In the genomic region with DNA sequence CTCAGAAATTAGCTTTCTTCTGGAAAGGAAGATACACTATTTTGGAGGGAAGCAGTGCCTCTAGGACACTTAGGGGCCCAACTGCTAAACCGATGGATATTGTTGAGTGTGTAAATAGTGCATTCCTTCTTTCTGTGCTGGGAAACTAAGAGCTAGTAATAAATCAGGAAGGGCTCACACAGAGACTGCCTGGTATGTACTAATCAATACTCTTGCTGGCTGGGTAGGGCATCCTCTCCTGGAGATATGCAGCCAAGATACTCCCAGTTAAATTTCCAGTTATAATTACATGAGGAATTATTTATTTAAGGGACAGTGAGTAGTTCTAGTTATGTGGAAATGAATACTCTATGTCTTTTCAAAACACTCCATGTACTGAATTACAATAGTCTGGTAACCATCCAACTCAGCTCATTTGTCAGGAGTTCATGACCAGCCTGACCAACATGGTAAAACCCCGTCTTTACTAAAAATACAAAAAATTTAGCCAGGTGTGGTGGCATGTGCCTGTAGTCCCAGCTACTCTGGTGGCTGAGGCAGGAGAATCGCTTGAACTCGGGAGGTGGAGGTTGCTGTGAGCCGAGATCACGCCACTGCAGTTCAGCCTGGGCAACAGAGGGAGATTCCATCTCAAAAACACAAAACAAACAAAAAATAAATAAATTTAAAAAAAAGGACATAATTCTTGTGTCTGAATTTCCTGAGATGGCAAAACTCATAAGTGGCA, we compare ENCODE assay signal across 12 cellular contexts.
A peak's percentile ranks its signal among the peaks of the same experiment; 100 is the strongest.
DNase-seq lines count a peak whose midpoint lies in the region; ATAC-seq and TF ChIP-seq lines count a peak whose summit lies in the region.
"Had no signal": no experiment of that assay in that cellular context is flagged by ENCODE, and none has a peak within 500 bp of the region (broad histone marks: within the 10 kb centered on the region; RNA-seq: fewer than 3 reads in every experiment).

No MANE protein-coding gene starts in this region.

- H3K36me3 ChIP-seq in breast epithelium (no peaks in the 10 kb centered on the region), MG63 (no peaks in the 10 kb centered on the region)
- H3K36me3 ChIP-seq: spleen had no signal

- no peak overlapping the region for H3K4me3 Mint-ChIP-seq in MCF 10A (ENCODE audit: unreplicated experiment)
- H3K4me3 Mint-ChIP-seq in activated CD8-positive, alpha-beta T cell treated with anti-CD3 and anti-CD28 coated beads, Interleukin-2, amount 10 ng/mL, durations not matched to agents 7 days and 5 days: peak overlapping the region; percentile 68
- H3K4me3 Mint-ChIP-seq in stimulated activated naive CD8-positive, alpha-beta T cell treated with anti-CD3 and anti-CD28 coated beads, Interleukin-15, amount 100 ng/mL, for 72 hours: peak overlapping the region; percentile 61

- POLR2A ChIA-PET in MCF 10A (lab: Yijun Ruan, JAX): interaction anchor here (0.6 to 10.8 kb wide), 27 partner anchors 9 to 1786 kb away, joined by 3 to 690 read pairs (median 13); a partner anchor contains a TSS
- POLR2A ChIA-PET in activated CD8-positive, alpha-beta T cell treated with anti-CD3 and anti-CD28 coated beads, Interleukin-2, amount 10 ng/mL, durations not matched to agents 7 days and 5 days (lab: Charles Lee): interaction anchor here (1.1 to 11.2 kb wide), 20 partner anchors 9 to 1787 kb away, joined by 4 to 1287 read pairs (median 91); a partner anchor contains a TSS

- no peaks in the 10 kb centered on the region for H3K4me1 ChIP-seq in breast epithelium

- H3K27me3 ChIP-seq in breast epithelium (no peaks in the 10 kb centered on the region), MG63 (no peaks in the 10 kb centered on the region)

- no peak for ATAC-seq in activated CD8-positive, alpha-beta T cell treated with anti-CD3 and anti-CD28 coated beads, Interleukin-2, amount 10 ng/mL, durations not matched to agents 7 days and 5 days
- ATAC-seq in stimulated activated naive CD8-positive, alpha-beta T cell treated with anti-CD3 and anti-CD28 coated beads, Interleukin-15, amount 100 ng/mL, for 72 hours: no peak
- no peak for ATAC-seq in HG03159 (IDR thresholded peaks at IDR 0.05; ENCODE audit: unreplicated experiment)
- ATAC-seq: activated CD4-positive, CD25-positive, alpha-beta regulatory T cell treated with anti-CD3 and anti-CD28 coated beads, Interleukin-2, amount 50 U/mL, for 24 hours had no signal

- H3K27me3 Mint-ChIP-seq in MCF 10A (ENCODE audit: insufficient read depth, unreplicated experiment): no peaks in the 10 kb centered on the region
- peaks cover 2% of the 10 kb centered on the region for H3K27me3 Mint-ChIP-seq in activated CD8-positive, alpha-beta T cell treated with anti-CD3 and anti-CD28 coated beads, Interleukin-2, amount 10 ng/mL, durations not matched to agents 7 days and 5 days (ENCODE audit: low read depth)
- no peaks in the 10 kb centered on the region for H3K27me3 Mint-ChIP-seq in stimulated activated naive CD8-positive, alpha-beta T cell treated with anti-CD3 and anti-CD28 coated beads, Interleukin-15, amount 100 ng/mL, for 72 hours
- H3K27me3 Mint-ChIP-seq: CD4-positive, alpha-beta T cell had no signal

- no peak for TF ChIP-seq CTCF in MCF 10A (IDR thresholded peaks at IDR 0.05; ENCODE audit: unreplicated experiment)
- TF ChIP-seq CTCF in breast epithelium (IDR thresholded peaks at IDR 0.05): no peak

- intact Hi-C loops in MCF 10A (cut with micrococcal nuclease): loop anchor here (10.0 kb wide), 3 partner anchors 273 to 1777 kb away; a partner anchor contains a TSS
- intact Hi-C loops in breast epithelium (cut with DNase I; ENCODE audit: low total_unique reads): no loop called here

- H3K4me3 ChIP-seq in breast epithelium: no peak overlapping the region
- peak overlapping the region; percentile 71 for H3K4me3 ChIP-seq in MG63
- H3K4me3 ChIP-seq: spleen had no signal

- H3K27ac Mint-ChIP-seq in MCF 10A (ENCODE audit: low read depth, unreplicated experiment): peak overlapping the region; percentile 59
- peak overlapping the region; percentile 98 for H3K27ac Mint-ChIP-seq in activated CD8-positive, alpha-beta T cell treated with anti-CD3 and anti-CD28 coated beads, Interleukin-2, amount 10 ng/mL, durations not matched to agents 7 days and 5 days
- peak overlapping the region in 1 of 2 donors; percentile 42 for H3K27ac Mint-ChIP-seq in stimulated activated naive CD8-positive, alpha-beta T cell treated with anti-CD3 and anti-CD28 coated beads, Interleukin-15, amount 100 ng/mL, for 72 hours

- no peaks in the 10 kb centered on the region for H3K9me3 Mint-ChIP-seq in MCF 10A (ENCODE audit: unreplicated experiment)
- H3K9me3 Mint-ChIP-seq in activated CD8-positive, alpha-beta T cell treated with anti-CD3 and anti-CD28 coated beads, Interleukin-2, amount 10 ng/mL, durations not matched to agents 7 days and 5 days (ENCODE audit: insufficient read depth): no peaks in the 10 kb centered on the region
- no peaks in the 10 kb centered on the region for H3K9me3 Mint-ChIP-seq in stimulated activated naive CD8-positive, alpha-beta T cell treated with anti-CD3 and anti-CD28 coated beads, Interleukin-15, amount 100 ng/mL, for 72 hours
- H3K9me3 Mint-ChIP-seq: CD4-positive, alpha-beta T cell had no signal

- DNase-seq in MCF 10A (ENCODE audit: unreplicated experiment) (no peak), breast epithelium (ENCODE audit: low spot score in 2 of 2) (no peak), MG63 (no peak), pons (ENCODE audit: low spot score) (no peak), AG08395 (ENCODE audit: low spot score) (no peak)
- DNase-seq in activated CD8-positive, alpha-beta T cell treated with anti-CD3 and anti-CD28 coated beads, Interleukin-2, amount 10 ng/mL, durations not matched to agents 7 days and 5 days: no peak
- DNase-seq in stimulated activated naive CD8-positive, alpha-beta T cell treated with anti-CD3 and anti-CD28 coated beads, Interleukin-15, amount 100 ng/mL, for 72 hours: no peak
- DNase-seq: CD4-positive, alpha-beta T cell; NCI-H2029 treated with DMSO at 0.1 percent for 48 hours; spleen had no signal

- H3K36me3 Mint-ChIP-seq in MCF 10A (ENCODE audit: insufficient read depth, unreplicated experiment): peaks cover 13% of the 10 kb centered on the region
- peaks cover 35% of the 10 kb centered on the region for H3K36me3 Mint-ChIP-seq in activated CD8-positive, alpha-beta T cell treated with anti-CD3 and anti-CD28 coated beads, Interleukin-2, amount 10 ng/mL, durations not matched to agents 7 days and 5 days (ENCODE audit: low read depth)

- peaks cover 12% of the 10 kb centered on the region for H3K4me1 Mint-ChIP-seq in MCF 10A (ENCODE audit: insufficient read depth, unreplicated experiment)
- H3K4me1 Mint-ChIP-seq in activated CD8-positive, alpha-beta T cell treated with anti-CD3 and anti-CD28 coated beads, Interleukin-2, amount 10 ng/mL, durations not matched to agents 7 days and 5 days (ENCODE audit: low read depth): peaks cover 57% of the 10 kb centered on the region
- peaks cover 87% of the 10 kb centered on the region for H3K4me1 Mint-ChIP-seq in stimulated activated naive CD8-positive, alpha-beta T cell treated with anti-CD3 and anti-CD28 coated beads, Interleukin-15, amount 100 ng/mL, for 72 hours

- H3K9me3 ChIP-seq in breast epithelium (no peaks in the 10 kb centered on the region), MG63 (peaks cover 3% of the 10 kb centered on the region)

- CTCF ChIA-PET in MCF 10A (lab: Yijun Ruan, JAX): interaction anchor here (0.7 to 3.2 kb wide), 3 partner anchors 12 to 83 kb away, joined by 3 to 10 read pairs (median 5); no protein-coding TSS in a partner anchor
- CTCF ChIA-PET in activated CD8-positive, alpha-beta T cell treated with anti-CD3 and anti-CD28 coated beads, Interleukin-2, amount 10 ng/mL, durations not matched to agents 7 days and 5 days (lab: Charles Lee): interaction anchor here (0.9 to 1.9 kb wide), 5 partner anchors 10 to 682 kb away, joined by 3 to 14 read pairs (median 3); a partner anchor contains a TSS

- no TSS peak for BruUV-seq in MCF 10A (replicated peaks; lab: Mats Ljungman, UMichigan)

- TF ChIP-seq POLR2A in breast epithelium (IDR thresholded peaks at IDR 0.05): no peak

- no peak overlapping the region for H3K27ac ChIP-seq in breast epithelium
